ENCODE assay signal across 9 cellular contexts in genomic region chr7:71633571-71634008, GRCh38.
DNase-seq lines count a peak whose midpoint lies in the region; ATAC-seq and TF ChIP-seq lines count a peak whose summit lies in the region.
"Had no signal": no experiment of that assay in that cellular context is flagged by ENCODE, and none has a peak within 500 bp of the region (broad histone marks: within the 10 kb centered on the region; RNA-seq: fewer than 3 reads in every experiment).

No MANE protein-coding gene starts in this region.

- no peak for ATAC-seq in GM19452 (IDR thresholded peaks at IDR 0.05; ENCODE audit: unreplicated experiment)

- no peaks in the 10 kb centered on the region for H3K27me3 ChIP-seq in H7 (ENCODE audit: control insufficient read depth, insufficient read depth, low read length)

- H3K36me3 ChIP-seq in H7 (replicated peaks; ENCODE audit: control insufficient read depth, insufficient read depth, low read length): no peaks in the 10 kb centered on the region

- TF ChIP-seq CTCF in foreskin fibroblast (IDR thresholded peaks at IDR 0.05; ENCODE audit: low read depth, low read length) (no peak), GM10266 (IDR thresholded peaks at IDR 0.05; ENCODE audit: control insufficient read depth, insufficient read depth, low read depth, missing control alignments) (no peak)

- H3K4me3 ChIP-seq in H7 (ENCODE audit: insufficient read depth, low read depth, low read length) (no peak overlapping the region), foreskin fibroblast (ENCODE audit: low read depth in 1 of 2, low read length in 2 of 2) (no peak overlapping the region), skeletal muscle cell (ENCODE audit: low read depth, low read length) (no peak overlapping the region)

- POLR2A ChIA-PET in HEK293T (lab: Yijun Ruan, JAX): no interaction called here

- DNase-seq in H7 (peak; percentile 47), SW 1271 (lab: John Stamatoyannopoulos, UW) (peak; percentile 76 to 86), foreskin fibroblast (peak; percentile 80 to 92), skeletal muscle cell (ENCODE audit: low read depth) (peak; percentile 94), HEK293T (ENCODE audit: extremely low spot score) (no peak), GM10266 (ENCODE audit: extremely low spot score) (no peak), inferior parietal cortex (ENCODE audit: extremely low spot score) (no peak)
- DNase-seq: activated CD4-positive, alpha-beta T cell treated with anti-CD3 and anti-CD28 coated beads, Interleukin-2, amount 10 ng/mL, durations not matched to agents 7 days and 5 days had no signal

- CTCF ChIA-PET in HEK293T (lab: Yijun Ruan, JAX): no interaction called here

TF ChIP-seq in HEK293T, 16 proteins besides CTCF, POLR2A, EP300 and RAD21:
- no peak for TF ChIP-seq TARDBP (IDR thresholded peaks at IDR 0.05)
- no peak for TF ChIP-seq NFRKB (IDR thresholded peaks at IDR 0.05)
- no peak for TF ChIP-seq L3MBTL2 (conservative IDR thresholded peaks at IDR 0.05)
- TF ChIP-seq LEF1 (IDR thresholded peaks at IDR 0.05; ENCODE audit: borderline replicate concordance): no peak
- no peak for TF ChIP-seq ZNF384 (IDR thresholded peaks at IDR 0.05)
- no peak for TF ChIP-seq ELF4 (IDR thresholded peaks at IDR 0.05)
- no peak for TF ChIP-seq FOXK2 (IDR thresholded peaks at IDR 0.05)
- no peak for TF ChIP-seq CTBP1 (IDR thresholded peaks at IDR 0.05; ENCODE audit: borderline replicate concordance)
- no peak for TF ChIP-seq FOXA1 (IDR thresholded peaks at IDR 0.05)
- no peak for TF ChIP-seq BHLHE40 (IDR thresholded peaks at IDR 0.05; ENCODE audit: borderline replicate concordance)
- no peak for TF ChIP-seq SUZ12 (IDR thresholded peaks at IDR 0.05)
- TF ChIP-seq SP1 (IDR thresholded peaks at IDR 0.05): no peak
- TF ChIP-seq HDGF (IDR thresholded peaks at IDR 0.05; ENCODE audit: borderline replicate concordance): no peak
- no peak for TF ChIP-seq PKNOX1 (IDR thresholded peaks at IDR 0.05)

Comparison
In these comparisons a context has a peak if more than half of its experiments do, and no peak if none do; other contexts are left out.
1. DNase-seq: peak in H7 (single experiment), SW 1271 (2 of 2), foreskin fibroblast (2 of 2) and skeletal muscle cell (single experiment); none in HEK293T (single experiment), GM10266 (single experiment) and inferior parietal cortex (single experiment).